In genomic region chr14:94417497-94418205, GRCh38 we compare ENCODE assay signal across 19 cellular contexts. TPM values are rescaled to one million over a fixed set of nuclear protein-coding genes. Genes with fewer than 3 reads are reported as not detected.
"Had no signal": no experiment of that assay in that cellular context is flagged by ENCODE, and none has a peak within 500 bp of the region (broad histone marks: within the 10 kb centered on the region; RNA-seq: fewer than 3 reads in every experiment).

No MANE protein-coding gene starts in this region.

RNA-seq across cellular contexts. Expression of gene SERPINA1, which starts 29.2 kb away (rescaled TPM):
- total RNA-seq: dermis microvascular lymphatic vessel endothelial cell, lung microvascular endothelial cell, myocyte had no signal

RNA-seq across cellular contexts. Expression of gene SERPINA11, which starts 34.9 kb away (rescaled TPM):
- total RNA-seq: colonic mucosa, dermis microvascular lymphatic vessel endothelial cell, esophagus squamous epithelium, glomerular endothelial cell, heart right ventricle, kidney epithelial cell, left cardiac atrium, left lung, left ventricle myocardium superior, lower lobe of right lung, lung microvascular endothelial cell, mesenteric fat pad, mesothelial cell of epicardium, mucosa of descending colon, myocyte had no signal

RNA-seq across cellular contexts. Expression of gene SERPINA2, which starts 51.2 kb away (rescaled TPM):
- total RNA-seq: colonic mucosa, dermis microvascular lymphatic vessel endothelial cell, endodermal cell, esophagus mucosa, esophagus squamous epithelium, gastrocnemius medialis, glomerular endothelial cell, heart right ventricle, kidney epithelial cell, left cardiac atrium, left lung, left ventricle myocardium superior, lower leg skin, lower lobe of right lung, lung microvascular endothelial cell, mesenteric fat pad, mesothelial cell of epicardium, mucosa of descending colon, myocyte had no signal

RNA-seq across cellular contexts. Expression of gene SERPINA9, which starts 58.3 kb away (rescaled TPM):
- total RNA-seq: colonic mucosa, dermis microvascular lymphatic vessel endothelial cell, endodermal cell, esophagus squamous epithelium, gastrocnemius medialis, glomerular endothelial cell, heart right ventricle, kidney epithelial cell, left cardiac atrium, left lung, left ventricle myocardium superior, lower lobe of right lung, lung microvascular endothelial cell, mesenteric fat pad, mesothelial cell of epicardium, mucosa of descending colon, myocyte had no signal
